Comparison of ENCODE assay signal across 21 cellular contexts in genomic region chr7:116455009-116455408, GRCh38. TPM values are rescaled to one million over a fixed set of nuclear protein-coding genes. Genes with fewer than 3 reads are reported as not detected.
DNase-seq lines count a peak whose midpoint lies in the region; ATAC-seq and TF ChIP-seq lines count a peak whose summit lies in the region.
"Had no signal": no experiment of that assay in that cellular context is flagged by ENCODE, and none has a peak within 500 bp of the region (broad histone marks: within the 10 kb centered on the region; RNA-seq: fewer than 3 reads in every experiment).

No MANE protein-coding gene starts in this region.

- H3K9ac ChIP-seq in HCT116 (ENCODE audit: low read length) = peak overlapping the region; percentile 50

- POLR2A ChIA-PET in HCT116 (lab: Charles Lee) = interaction anchor here (1.3 to 1.6 kb wide), 2 partner anchors 10 to 12 kb away, joined by 4 to 5 read pairs; no protein-coding TSS in a partner anchor

- H3K79me2 ChIP-seq in HCT116 (ENCODE audit: insufficient read depth, low read length) = peaks cover 17% of the 10 kb centered on the region

- BruUV-seq in HCT116 (replicated peaks; lab: Mats Ljungman, UMichigan) = no TSS peak

- no peak for TF ChIP-seq RAD21 in HCT116 (IDR thresholded peaks at IDR 0.05; ENCODE audit: low read depth)

- CTCF ChIA-PET in HCT116 (lab: Charles Lee) = no interaction called here

- no peak for TF ChIP-seq CTCF in HCT116 (IDR thresholded peaks at IDR 0.05 in 2 of 3, conservative IDR thresholded peaks at IDR 0.05 in 1 of 3; ENCODE audit: borderline replicate concordance in 1 of 3, insufficient read depth in 1 of 3, low read depth in 2 of 3, low read length in 2 of 3)
- TF ChIP-seq CTCF in fibroblast of the aortic adventitia (IDR thresholded peaks at IDR 0.05; ENCODE audit: insufficient read depth, low read length) = no peak

- H3K9me2 ChIP-seq in HCT116 (ENCODE audit: insufficient read depth) = no peaks in the 10 kb centered on the region

- H4K20me1 ChIP-seq in HCT116 (ENCODE audit: insufficient read depth) = no peaks in the 10 kb centered on the region

- H3K36me3 ChIP-seq in HCT116 (ENCODE audit: control insufficient read depth in 1 of 2, insufficient read depth in 2 of 2, low read length in 2 of 2) = no peaks in the 10 kb centered on the region
- H3K36me3 ChIP-seq: right lobe of liver, tibial nerve had no signal

- intact Hi-C loops in HCT116 (cut with micrococcal nuclease) = no loop called here

- H3K4me2 ChIP-seq in HCT116 (ENCODE audit: low read length) = peak overlapping the region; percentile 54

- no peaks in the 10 kb centered on the region for H3K9me3 ChIP-seq in HCT116 (ENCODE audit: control insufficient read depth in 1 of 2, insufficient read depth in 1 of 2, low read depth in 1 of 2, low read length in 2 of 2)
- H3K9me3 ChIP-seq: right lobe of liver, tibial nerve had no signal

- TF ChIP-seq POLR2A in HCT116 (IDR thresholded peaks at IDR 0.05; ENCODE audit: borderline replicate concordance, extremely low read depth, insufficient read depth, insufficient read length) = no peak

- peak; percentile 22 for DNase-seq in A172 (ENCODE audit: low spot score)
- DNase-seq in HCT116 (ENCODE audit: low read depth, low spot score) = no peak
- DNase-seq in amniotic epithelial cell (ENCODE audit: low read depth) = peak; percentile 42
- DNase-seq in fibroblast of the aortic adventitia (ENCODE audit: low read depth) = peak; percentile 78
- DNase-seq in activated naive CD4-positive, alpha-beta T cell treated with anti-CD3 and anti-CD28 coated beads, Interleukin-2, amount 50 U/mL, for 16 hours = no peak
- DNase-seq: 8988T; activated CD4-positive, alpha-beta T cell treated with anti-CD3 and anti-CD28 coated beads, Interleukin-2, amount 10 ng/mL, durations not matched to agents 24 days and 14 days; activated T-cell treated with anti-CD3 and anti-CD28 coated beads, Interleukin-2, amount 50 U/mL, for 4 hours; GF-D8; head of caudate nucleus; kidney; NCI-H146; NCI-H446; right lobe of liver; SIG-M5; stimulated activated CD4-positive, alpha-beta T cell treated with anti-CD3 and anti-CD28 coated beads, Interleukin-4, amount 100 ng/mL, for 1 hour; T-helper 9 cell had no signal

- no peak overlapping the region for H3K4me3 ChIP-seq in HCT116 (replicated peaks in 1 of 2; ENCODE audit: low read depth in 1 of 2, low read length in 2 of 2)
- no peak overlapping the region for H3K4me3 ChIP-seq in fibroblast of the aortic adventitia (ENCODE audit: low read depth, low read length)
- H3K4me3 ChIP-seq: right lobe of liver had no signal

- H3K27me3 ChIP-seq in HCT116 (ENCODE audit: insufficient read depth, low read length) = no peaks in the 10 kb centered on the region
- H3K27me3 ChIP-seq: right lobe of liver, tibial nerve had no signal

- RAD21 ChIA-PET in HCT116 (lab: Charles Lee; ENCODE audit: low non-redundant PET in 1 of 2, low total read pairs in 2 of 2, uncharacterized antibody in 2 of 2, unreplicated experiment in 2 of 2) = no interaction called here

- ATAC-seq in HCT116 = no peak
- ATAC-seq in GM19463 (IDR thresholded peaks at IDR 0.05; ENCODE audit: unreplicated experiment) = no peak
- no peak for ATAC-seq in HG03342 (IDR thresholded peaks at IDR 0.05; ENCODE audit: unreplicated experiment)
- no peak for ATAC-seq in HG03095 (IDR thresholded peaks at IDR 0.05; ENCODE audit: unreplicated experiment)
- ATAC-seq: activated T-cell treated with anti-CD3 and anti-CD28 coated beads, Interleukin-2, amount 50 U/mL, for 4 hours; right lobe of liver had no signal

- H3K4me1 ChIP-seq in HCT116 (ENCODE audit: control insufficient read depth in 1 of 2, insufficient read depth in 2 of 2, low read length in 2 of 2) = peaks cover 27 to 78% of the 10 kb centered on the region in 2 experiments
- H3K4me1 ChIP-seq: right lobe of liver had no signal

- H2AFZ ChIP-seq in HCT116 (ENCODE audit: low read depth, low read length, poor library complexity, severe bottlenecking) = no peak overlapping the region

- peak overlapping the region; percentile 88 for H3K27ac ChIP-seq in HCT116 (ENCODE audit: low read depth, low read length)
- H3K27ac ChIP-seq: right lobe of liver had no signal

TF ChIP-seq in HCT116, 20 proteins besides CTCF, POLR2A, EP300 and RAD21:
- TF ChIP-seq SIN3A (IDR thresholded peaks at IDR 0.05; ENCODE audit: low read depth) (no peak), SP1 (IDR thresholded peaks at IDR 0.05; ENCODE audit: low read depth) (peak; percentile 11; the same call in 1 of the 2 replicates), FOSL1 (IDR thresholded peaks at IDR 0.05; ENCODE audit: low read depth) (peak; percentile 52; the same call in 1 of the 2 replicates), POLR2AphosphoS5 (IDR thresholded peaks at IDR 0.05; ENCODE audit: low read depth, low read length) (peak; percentile 25; the same call in 1 of the 2 replicates), EZH2 (IDR thresholded peaks at IDR 0.05) (no peak)

RNA-seq across cellular contexts. Expression of gene CAV2, which starts 44.5 kb away (rescaled TPM):
- total RNA-seq in A172 (2014; rRNA removed; shearing (Covaris generic)) = 139 and 158 TPM in 2 replicates
- total RNA-seq in HCT116 (2021; ENCODE audit: unreplicated experiment) (157 TPM), fibroblast of the aortic adventitia (ENCODE audit: low replicate concordance) (51.2 and 113 TPM in 2 replicates)
- polyA plus RNA-seq in HCT116 (2012) = 153 and 174 TPM in 2 replicates
- total RNA-seq: activated CD4-positive, alpha-beta T cell treated with anti-CD3 and anti-CD28 coated beads, Interleukin-2, amount 10 ng/mL, durations not matched to agents 24 days and 14 days had no signal

Comparison
In these comparisons a context has a peak if more than half of its experiments do, and no peak if none do; other contexts are left out.
1. DNase-seq: peak in A172 (single experiment), amniotic epithelial cell (single experiment) and fibroblast of the aortic adventitia (single experiment); none in HCT116 (single experiment) and activated naive CD4-positive, alpha-beta T cell treated with anti-CD3 and anti-CD28 coated beads, Interleukin-2, amount 50 U/mL, for 16 hours (single experiment).